ENCODE assay signal across 14 cellular contexts in the genomic region with DNA sequence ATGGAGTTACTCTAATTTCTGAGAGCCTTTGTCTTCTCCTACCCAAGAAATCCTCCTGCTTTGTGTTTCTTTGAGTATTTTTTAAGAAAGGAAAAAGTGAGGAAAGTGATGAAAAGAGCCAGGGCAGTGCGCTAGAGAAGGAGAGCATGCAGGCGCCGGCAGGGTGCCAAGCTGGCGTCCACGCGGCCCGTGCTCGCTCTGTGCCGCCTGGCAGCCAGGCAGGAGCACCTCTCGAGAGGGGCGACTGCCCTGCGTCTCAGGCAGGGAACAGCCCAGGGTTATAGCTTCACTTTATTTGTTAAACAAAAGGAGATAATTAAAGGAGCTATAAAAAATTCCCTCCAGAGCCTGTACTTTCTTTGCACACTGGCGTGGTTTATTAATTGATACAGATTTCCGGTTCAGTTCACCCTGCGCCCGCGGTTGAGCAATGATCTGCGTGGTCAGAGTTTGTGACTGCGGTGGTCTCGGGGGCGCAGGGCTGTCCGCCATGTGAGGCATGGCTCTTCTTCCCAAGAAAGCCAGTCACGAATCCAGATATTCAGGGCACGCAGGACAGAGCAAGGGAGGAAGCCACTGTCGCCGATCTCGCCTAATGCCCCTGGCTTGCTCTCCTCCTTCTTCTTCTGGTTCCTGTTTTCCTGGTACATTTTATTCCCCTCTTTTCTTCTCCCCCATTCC.
A peak's percentile ranks its signal among the peaks of the same experiment; 100 is the strongest.
DNase-seq lines count a peak whose midpoint lies in the region; ATAC-seq, FAIRE-seq and TF ChIP-seq lines count a peak whose summit lies in the region.
"Had no signal": no experiment of that assay in that cellular context is flagged by ENCODE, and none has a peak within 500 bp of the region (broad histone marks: within the 10 kb centered on the region; RNA-seq: fewer than 3 reads in every experiment).

No MANE protein-coding gene starts in this region.

- H3K9me3 Mint-ChIP-seq in stimulated activated naive B cell treated with anti-CD40 and anti-IgM and Interleukin-4, amounts not matched to agents 10 μg/mL and 1 μg/mL and 100 μg/mL, for 72 hours: no peaks in the 10 kb centered on the region
- H3K9me3 Mint-ChIP-seq in activated naive CD8-positive, alpha-beta T cell treated with anti-CD3 and anti-CD28 coated beads, Interleukin-2, amount 50 U/mL, for 24 hours: no peaks in the 10 kb centered on the region
- H3K9me3 Mint-ChIP-seq: activated CD4-positive, alpha-beta T cell treated with anti-CD3 and anti-CD28 coated beads, Interleukin-2, amount 10 ng/mL, durations not matched to agents 7 days and 5 days; activated naive CD4-positive, alpha-beta T cell treated with anti-CD3 and anti-CD28 coated beads for 36 hours had no signal

- H3K4me3 Mint-ChIP-seq in stimulated activated naive B cell treated with anti-CD40 and anti-IgM and Interleukin-4, amounts not matched to agents 10 μg/mL and 1 μg/mL and 100 μg/mL, for 72 hours: no peak overlapping the region
- no peak overlapping the region for H3K4me3 Mint-ChIP-seq in activated naive CD8-positive, alpha-beta T cell treated with anti-CD3 and anti-CD28 coated beads, Interleukin-2, amount 50 U/mL, for 24 hours
- H3K4me3 Mint-ChIP-seq: activated CD4-positive, alpha-beta T cell treated with anti-CD3 and anti-CD28 coated beads, Interleukin-2, amount 10 ng/mL, durations not matched to agents 7 days and 5 days; activated naive CD4-positive, alpha-beta T cell treated with anti-CD3 and anti-CD28 coated beads for 36 hours had no signal

- no peaks in the 10 kb centered on the region for H3K27me3 Mint-ChIP-seq in stimulated activated naive B cell treated with anti-CD40 and anti-IgM and Interleukin-4, amounts not matched to agents 10 μg/mL and 1 μg/mL and 100 μg/mL, for 72 hours
- H3K27me3 Mint-ChIP-seq in activated naive CD8-positive, alpha-beta T cell treated with anti-CD3 and anti-CD28 coated beads, Interleukin-2, amount 50 U/mL, for 24 hours: no peaks in the 10 kb centered on the region
- H3K27me3 Mint-ChIP-seq: activated CD4-positive, alpha-beta T cell treated with anti-CD3 and anti-CD28 coated beads, Interleukin-2, amount 10 ng/mL, durations not matched to agents 7 days and 5 days had no signal

- no peak for FAIRE-seq in H54 (lab: Jason Lieb, UNC)

- peak overlapping the region; percentile 5; the same call in 1 of the 2 replicates for H3K4me3 ChIP-seq in AG09309 (ENCODE audit: control insufficient read depth, low read depth, low read length)
- H3K4me3 ChIP-seq: heart right ventricle, right lobe of liver, SJCRH30 had no signal

- H3K36me3 Mint-ChIP-seq in stimulated activated naive B cell treated with anti-CD40 and anti-IgM and Interleukin-4, amounts not matched to agents 10 μg/mL and 1 μg/mL and 100 μg/mL, for 72 hours: no peaks in the 10 kb centered on the region
- H3K36me3 Mint-ChIP-seq in activated naive CD8-positive, alpha-beta T cell treated with anti-CD3 and anti-CD28 coated beads, Interleukin-2, amount 50 U/mL, for 24 hours (ENCODE audit: low read depth): no peaks in the 10 kb centered on the region

- ATAC-seq in stimulated activated naive B cell treated with anti-CD40 and anti-IgM and Interleukin-4, amounts not matched to agents 10 μg/mL and 1 μg/mL and 100 μg/mL, for 72 hours (replicated peaks): no peak
- no peak for ATAC-seq in GM19035 (IDR thresholded peaks at IDR 0.05; ENCODE audit: unreplicated experiment)
- no peak for ATAC-seq in activated naive CD8-positive, alpha-beta T cell treated with anti-CD3 and anti-CD28 coated beads, Interleukin-2, amount 50 U/mL, for 24 hours
- ATAC-seq: heart right ventricle, right lobe of liver had no signal

- H3K4me1 Mint-ChIP-seq in stimulated activated naive B cell treated with anti-CD40 and anti-IgM and Interleukin-4, amounts not matched to agents 10 μg/mL and 1 μg/mL and 100 μg/mL, for 72 hours: no peaks in the 10 kb centered on the region
- H3K4me1 Mint-ChIP-seq in activated naive CD8-positive, alpha-beta T cell treated with anti-CD3 and anti-CD28 coated beads, Interleukin-2, amount 50 U/mL, for 24 hours: no peaks in the 10 kb centered on the region
- H3K4me1 Mint-ChIP-seq: activated CD4-positive, alpha-beta T cell treated with anti-CD3 and anti-CD28 coated beads, Interleukin-2, amount 10 ng/mL, durations not matched to agents 7 days and 5 days had no signal

- DNase-seq in AG09309 (ENCODE audit: low read depth): no peak
- peak; percentile 5 for DNase-seq in H54 (ENCODE audit: insufficient read length, low spot score)
- peak; percentile 88 for DNase-seq in NCI-H748 (lab: John Stamatoyannopoulos, UW; ENCODE audit: unreplicated experiment)
- peak; percentile 24 for DNase-seq in fibroblast of gingiva (ENCODE audit: low read depth)
- no peak for DNase-seq in stimulated activated naive B cell treated with anti-CD40 and anti-IgM and Interleukin-4, amounts not matched to agents 10 μg/mL and 1 μg/mL and 100 μg/mL, for 72 hours
- DNase-seq in activated naive CD8-positive, alpha-beta T cell treated with anti-CD3 and anti-CD28 coated beads, Interleukin-2, amount 50 U/mL, for 24 hours: no peak
- no peak for DNase-seq in dermis blood vessel endothelial cell
- DNase-seq: activated CD4-positive, alpha-beta T cell treated with anti-CD3 and anti-CD28 coated beads, Interleukin-2, amount 10 ng/mL, durations not matched to agents 7 days and 5 days; activated naive CD4-positive, alpha-beta T cell treated with anti-CD3 and anti-CD28 coated beads for 36 hours; BE2C; heart right ventricle; right lobe of liver had no signal

- no peak for TF ChIP-seq CTCF in AG09309 (IDR thresholded peaks at IDR 0.05; ENCODE audit: control insufficient read depth, insufficient read depth, low read depth, low read length, missing control alignments)

- H3K27ac Mint-ChIP-seq in stimulated activated naive B cell treated with anti-CD40 and anti-IgM and Interleukin-4, amounts not matched to agents 10 μg/mL and 1 μg/mL and 100 μg/mL, for 72 hours: no peak overlapping the region
- no peak overlapping the region for H3K27ac Mint-ChIP-seq in activated naive CD8-positive, alpha-beta T cell treated with anti-CD3 and anti-CD28 coated beads, Interleukin-2, amount 50 U/mL, for 24 hours
- H3K27ac Mint-ChIP-seq: activated CD4-positive, alpha-beta T cell treated with anti-CD3 and anti-CD28 coated beads, Interleukin-2, amount 10 ng/mL, durations not matched to agents 7 days and 5 days; activated naive CD4-positive, alpha-beta T cell treated with anti-CD3 and anti-CD28 coated beads for 36 hours had no signal

- TF ChIP-seq POLR2A in H54 (IDR thresholded peaks at IDR 0.05; ENCODE audit: low read depth, low read length): no peak

Comparison
In these comparisons a context has a peak if more than half of its experiments do, and no peak if none do; other contexts are left out.
1. DNase-seq: peak in H54 (single experiment), NCI-H748 (single experiment) and fibroblast of gingiva (single experiment); none in AG09309 (single experiment), stimulated activated naive B cell treated with anti-CD40 and anti-IgM and Interleukin-4, amounts not matched to agents 10 μg/mL and 1 μg/mL and 100 μg/mL, for 72 hours (single experiment), activated naive CD8-positive, alpha-beta T cell treated with anti-CD3 and anti-CD28 coated beads, Interleukin-2, amount 50 U/mL, for 24 hours (single experiment) and dermis blood vessel endothelial cell (single experiment).